22 cellular contexts compared by ENCODE assay signal in genomic region chrX:65993915-65994460, GRCh38. TPM values are rescaled to one million over a fixed set of nuclear protein-coding genes. Genes with fewer than 3 reads are reported as not detected.
"Had no signal": no experiment of that assay in that cellular context is flagged by ENCODE, and none has a peak within 500 bp of the region (broad histone marks: within the 10 kb centered on the region; RNA-seq: fewer than 3 reads in every experiment).

No MANE protein-coding gene starts in this region.

- H3K27me3 ChIP-seq: cardiac muscle cell, esophagus squamous epithelium, spleen, vagina had no signal

- DNase-seq: activated CD4-positive, alpha-beta T cell treated with anti-CD3 and anti-CD28 coated beads, Interleukin-2, amount 50 U/mL, for 1 hour; activated effector memory CD4-positive, alpha-beta T cell treated with anti-CD3 and anti-CD28 coated beads, Interleukin-2, amount 50 U/mL, for 16 hours; activated T-cell treated with anti-CD3 and anti-CD28 coated beads, Interleukin-2, amount 50 U/mL, for 1 hour; amniotic stem cell; effector memory CD8-positive, alpha-beta T cell; esophagus squamous epithelium; heart right ventricle; naive thymus-derived CD4-positive, alpha-beta T cell; pancreas; spleen; stimulated activated CD8-positive, alpha-beta memory T cell treated with anti-CD3 and anti-CD28 coated beads, Interleukin-4, amount 100 ng/mL, for 48 hours; stomach; SW 1271; trophoblast cell had no signal

- H3K36me3 ChIP-seq: cardiac muscle cell, esophagus squamous epithelium, heart right ventricle, pancreas, spleen, stomach, vagina had no signal

- H3K4me1 Mint-ChIP-seq: WTC11 had no signal

- H3K4me1 ChIP-seq: esophagus squamous epithelium, pancreas, stomach, vagina had no signal

- ATAC-seq: effector memory CD8-positive, alpha-beta T cell; heart right ventricle; naive thymus-derived CD4-positive, alpha-beta T cell; pancreas; WTC11 had no signal

- H3K9me3 ChIP-seq: esophagus squamous epithelium, heart right ventricle, pancreas, spleen, stomach, vagina had no signal

- H3K4me3 ChIP-seq: cardiac muscle cell, esophagus squamous epithelium, heart right ventricle, pancreas, spleen, stomach, vagina had no signal

- H3K9me3 Mint-ChIP-seq: activated naive CD4-positive, alpha-beta T cell treated with anti-CD3 and anti-CD28 coated beads, Interleukin-2, amount 50 U/mL, for 24 hours; effector memory CD8-positive, alpha-beta T cell; WTC11 had no signal

- H3K27ac ChIP-seq: cardiac muscle cell, esophagus squamous epithelium, heart right ventricle, pancreas, stomach, vagina had no signal

- H3K36me3 Mint-ChIP-seq: activated naive CD4-positive, alpha-beta T cell treated with anti-CD3 and anti-CD28 coated beads, Interleukin-2, amount 50 U/mL, for 24 hours; WTC11 had no signal

- FAIRE-seq: pancreas, TTC549 had no signal

- H3K27ac Mint-ChIP-seq: activated naive CD4-positive, alpha-beta T cell treated with anti-CD3 and anti-CD28 coated beads, Interleukin-2, amount 50 U/mL, for 24 hours; effector memory CD8-positive, alpha-beta T cell; memory B cell; WTC11 had no signal

- H3K4me3 Mint-ChIP-seq: activated naive CD4-positive, alpha-beta T cell treated with anti-CD3 and anti-CD28 coated beads, Interleukin-2, amount 50 U/mL, for 24 hours; effector memory CD8-positive, alpha-beta T cell; memory B cell; naive thymus-derived CD4-positive, alpha-beta T cell; WTC11 had no signal

- H3K27me3 Mint-ChIP-seq: activated naive CD4-positive, alpha-beta T cell treated with anti-CD3 and anti-CD28 coated beads, Interleukin-2, amount 50 U/mL, for 24 hours; effector memory CD8-positive, alpha-beta T cell; memory B cell; naive thymus-derived CD4-positive, alpha-beta T cell had no signal

RNA-seq across cellular contexts. Expression of gene VSIG4, which starts 45.9 kb away (rescaled TPM):
- total RNA-seq: cardiac muscle cell; dermis microvascular lymphatic vessel endothelial cell; T-helper 2 cell treated with Interferon-gamma antibody and Interleukin-4, amounts not matched to agents 100 ng/mL and 5 ng/mL, for 36 hours had no signal
- polyA plus RNA-seq: cardiac muscle cell had no signal
